In genomic region chr13:51101636-51102218, GRCh38 we compare ENCODE assay signal across 30 cellular contexts. TPM values are rescaled to one million over a fixed set of nuclear protein-coding genes. Genes with fewer than 3 reads are reported as not detected.
"Had no signal": no experiment of that assay in that cellular context is flagged by ENCODE, and none has a peak within 500 bp of the region (broad histone marks: within the 10 kb centered on the region; RNA-seq: fewer than 3 reads in every experiment).

No MANE protein-coding gene starts in this region.

- H3K4me1 ChIP-seq: ascending aorta, colonic mucosa, gastrocnemius medialis, pancreas, prostate gland, sigmoid colon, vagina had no signal

- H3K27ac ChIP-seq: ascending aorta, cardiac muscle cell, colonic mucosa, gastrocnemius medialis, hepatocyte, pancreas, prostate gland, sigmoid colon, thoracic aorta, vagina had no signal

- ATAC-seq: activated CD4-positive, CD25-positive, alpha-beta regulatory T cell treated with anti-CD3 and anti-CD28 coated beads, Interleukin-2, amount 50 U/mL, for 24 hours; gastrocnemius medialis; left ventricle myocardium superior; pancreas; stimulated activated effector memory CD8-positive, alpha-beta T cell treated with anti-CD3 and anti-CD28 coated beads, Interleukin-12 subunit alpha, Interleukin-12 subunit beta, amount 100 ng/mL, for 72 hours had no signal

- H3K36me3 ChIP-seq: ascending aorta, cardiac muscle cell, colonic mucosa, gastrocnemius medialis, pancreas, prostate gland, sigmoid colon, thoracic aorta, vagina had no signal

- H3K4me3 ChIP-seq: ascending aorta, cardiac muscle cell, colonic mucosa, gastrocnemius medialis, hepatocyte, pancreas, prostate gland, sigmoid colon, thoracic aorta, vagina had no signal

- H3K79me2 ChIP-seq: hepatocyte had no signal

- H3K4me2 ChIP-seq: hepatocyte had no signal

- DNase-seq: activated CD4-positive, alpha-beta memory T cell treated with anti-CD3 and anti-CD28 coated beads, Interleukin-2, amount 10 ng/mL, durations not matched to agents 7 days and 5 days; activated CD4-positive, alpha-beta T cell treated with anti-CD3 and anti-CD28 coated beads for 48 hours; activated CD8-positive, alpha-beta memory T cell treated with anti-CD3 and anti-CD28 coated beads, Interleukin-2, amount 50 U/mL, for 48 hours; activated gamma-delta T cell; activated naive CD4-positive, alpha-beta T cell treated with anti-CD3 and anti-CD28 coated beads, Interleukin-2, amount 10 ng/mL, durations not matched to agents 7 days and 5 days; activated naive CD8-positive, alpha-beta T cell treated with anti-CD3 and anti-CD28 coated beads, Interleukin-2, amount 10 ng/mL, durations not matched to agents 7 days and 5 days; activated T-cell treated with anti-CD3 and anti-CD28 coated beads, Interleukin-2, amount 50 U/mL, for 24 hours; cerebellar nuclear complex; colonic mucosa; effector CD8-positive, alpha-beta T cell; erythroblast; gastrocnemius medialis; islet precursor cell; left ventricle myocardium superior; naive B cell; nephron progenitor cell; nucleus accumbens; pancreas; retina; sigmoid colon; small intestine; stimulated activated CD4-positive, alpha-beta T cell treated with anti-CD3 and anti-CD28 coated beads, Interleukin-4, amount 100 ng/mL, for 24 hours had no signal

- H3K27me3 ChIP-seq: ascending aorta, cardiac muscle cell, colonic mucosa, gastrocnemius medialis, hepatocyte, vagina had no signal

RNA-seq across cellular contexts. Expression of gene C13orf42, which starts 9.3 kb away (rescaled TPM):
- polyA plus RNA-seq: cardiac muscle cell, hepatocyte, pancreas, sigmoid colon, small intestine had no signal
